In the genomic region with DNA sequence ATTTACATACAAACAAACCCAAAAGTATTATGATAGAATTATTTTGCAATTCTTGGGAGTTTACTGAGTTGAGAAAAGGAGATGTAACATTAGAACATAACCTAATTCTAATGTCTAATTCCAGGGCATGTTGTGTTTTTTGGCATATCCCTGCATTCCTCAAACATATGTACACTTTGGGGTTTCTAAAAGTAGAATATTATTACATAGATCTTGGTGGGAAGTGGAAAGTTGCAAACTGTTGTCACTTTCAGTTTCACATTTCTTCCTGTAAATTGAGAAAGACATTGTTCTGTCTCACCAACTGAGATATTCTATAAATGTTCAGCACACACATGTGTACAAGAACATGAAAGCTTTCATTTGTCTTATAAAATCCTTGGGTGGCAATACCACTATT, we compare ENCODE assay signal across 1 cellular context.
TF ChIP-seq lines count a peak whose summit lies in the region.

No MANE protein-coding gene starts in this region.

TF ChIP-seq in GM12878, 131 proteins besides CTCF, POLR2A, EP300 and RAD21:
- no peak for TF ChIP-seq TBL1XR1 (IDR thresholded peaks at IDR 0.05; ENCODE audit: low read depth, low read length)
- TF ChIP-seq IKZF2 (IDR thresholded peaks at IDR 0.05), result peak in 1 of 2 experiments; percentile 33; a peak in 2 of 4 replicates
- TF ChIP-seq EED (IDR thresholded peaks at IDR 0.05; ENCODE audit: low read depth), result no peak
- no peak for TF ChIP-seq TAF1 (IDR thresholded peaks at IDR 0.05; ENCODE audit: borderline replicate concordance, low read depth, low read length)
- no peak for TF ChIP-seq POLR2AphosphoS2 (IDR thresholded peaks at IDR 0.05; ENCODE audit: low read depth, low read length)
- no peak for TF ChIP-seq MYC (IDR thresholded peaks at IDR 0.05; ENCODE audit: insufficient read depth, insufficient read length, insufficient replicate concordance, low read length, severe bottlenecking)
- TF ChIP-seq, protein P1, sequence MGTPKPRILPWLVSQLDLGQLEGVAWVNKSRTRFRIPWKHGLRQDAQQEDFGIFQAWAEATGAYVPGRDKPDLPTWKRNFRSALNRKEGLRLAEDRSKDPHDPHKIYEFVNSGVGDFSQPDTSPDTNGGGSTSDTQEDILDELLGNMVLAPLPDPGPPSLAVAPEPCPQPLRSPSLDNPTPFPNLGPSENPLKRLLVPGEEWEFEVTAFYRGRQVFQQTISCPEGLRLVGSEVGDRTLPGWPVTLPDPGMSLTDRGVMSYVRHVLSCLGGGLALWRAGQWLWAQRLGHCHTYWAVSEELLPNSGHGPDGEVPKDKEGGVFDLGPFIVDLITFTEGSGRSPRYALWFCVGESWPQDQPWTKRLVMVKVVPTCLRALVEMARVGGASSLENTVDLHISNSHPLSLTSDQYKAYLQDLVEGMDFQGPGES (IDR thresholded peaks at IDR 0.05), result no peak
- no peak for TF ChIP-seq SUPT20H (IDR thresholded peaks at IDR 0.05; ENCODE audit: borderline replicate concordance, control insufficient read depth, low read depth, low read length)
- TF ChIP-seq NFIC (IDR thresholded peaks at IDR 0.05; ENCODE audit: low read depth, low read length), result no peak
- no peak for TF ChIP-seq IRF4 (IDR thresholded peaks at IDR 0.05; ENCODE audit: low read depth, low read length)
- TF ChIP-seq TCF12 (IDR thresholded peaks at IDR 0.05; ENCODE audit: low read depth, low read length), result no peak
- no peak for TF ChIP-seq HDGF (IDR thresholded peaks at IDR 0.05)
- no peak for TF ChIP-seq PAX5 (IDR thresholded peaks at IDR 0.05; ENCODE audit: borderline replicate concordance, low read depth, low read length)
- no peak for TF ChIP-seq PML (IDR thresholded peaks at IDR 0.05; ENCODE audit: low read length)
- TF ChIP-seq, protein P2, sequence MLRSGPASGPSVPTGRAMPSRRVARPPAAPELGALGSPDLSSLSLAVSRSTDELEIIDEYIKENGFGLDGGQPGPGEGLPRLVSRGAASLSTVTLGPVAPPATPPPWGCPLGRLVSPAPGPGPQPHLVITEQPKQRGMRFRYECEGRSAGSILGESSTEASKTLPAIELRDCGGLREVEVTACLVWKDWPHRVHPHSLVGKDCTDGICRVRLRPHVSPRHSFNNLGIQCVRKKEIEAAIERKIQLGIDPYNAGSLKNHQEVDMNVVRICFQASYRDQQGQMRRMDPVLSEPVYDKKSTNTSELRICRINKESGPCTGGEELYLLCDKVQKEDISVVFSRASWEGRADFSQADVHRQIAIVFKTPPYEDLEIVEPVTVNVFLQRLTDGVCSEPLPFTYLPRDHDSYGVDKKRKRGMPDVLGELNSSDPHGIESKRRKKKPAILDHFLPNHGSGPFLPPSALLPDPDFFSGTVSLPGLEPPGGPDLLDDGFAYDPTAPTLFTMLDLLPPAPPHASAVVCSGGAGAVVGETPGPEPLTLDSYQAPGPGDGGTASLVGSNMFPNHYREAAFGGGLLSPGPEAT (IDR thresholded peaks at IDR 0.05; ENCODE audit: low read depth), result peak; percentile 30; the same call in 1 of the 2 replicates
- no peak for TF ChIP-seq KAT2A (conservative IDR thresholded peaks at IDR 0.05; ENCODE audit: control insufficient read depth, low read depth, low read length)
- TF ChIP-seq YY1 (IDR thresholded peaks at IDR 0.05; ENCODE audit: low read depth, low read length), result no peak
- no peak for TF ChIP-seq KDM1A (IDR thresholded peaks at IDR 0.05; ENCODE audit: borderline replicate concordance)
- 0 out of 2 replicates have a peak, but pooled peaks have one; percentile 31 for TF ChIP-seq ATF7 (IDR thresholded peaks at IDR 0.05; ENCODE audit: low read depth)
